ENCODE assay signal across 21 cellular contexts in genomic region chr5:13346401-13346800, GRCh38.
A peak's percentile ranks its signal among the peaks of the same experiment; 100 is the strongest.
DNase-seq lines count a peak whose midpoint lies in the region; ATAC-seq, FAIRE-seq and TF ChIP-seq lines count a peak whose summit lies in the region.
"Had no signal": no experiment of that assay in that cellular context is flagged by ENCODE, and none has a peak within 500 bp of the region (broad histone marks: within the 10 kb centered on the region; RNA-seq: fewer than 3 reads in every experiment).

No MANE protein-coding gene starts in this region.

- no peaks in the 10 kb centered on the region for H3K4me1 ChIP-seq in astrocyte (ENCODE audit: insufficient read depth, low read length)
- H3K4me1 ChIP-seq: BE2C had no signal

- peaks cover 25% of the 10 kb centered on the region for H3K4me1 Mint-ChIP-seq in astrocyte (ENCODE audit: low read depth, unreplicated experiment)
- H3K4me1 Mint-ChIP-seq: CD4-positive, CD25-positive, alpha-beta regulatory T cell; CD8-positive, alpha-beta memory T cell; GM23338 had no signal

- H3K4me3 Mint-ChIP-seq in astrocyte (ENCODE audit: unreplicated experiment) = no peak overlapping the region
- H3K4me3 Mint-ChIP-seq: CD4-positive, CD25-positive, alpha-beta regulatory T cell; CD8-positive, alpha-beta memory T cell; GM23338; HFFc6 had no signal

- H3K4me3 ChIP-seq in astrocyte (ENCODE audit: insufficient read depth, low read depth, low read length) = no peak overlapping the region
- H3K4me3 ChIP-seq: GM23338 had no signal

- H3K79me2 ChIP-seq in astrocyte (ENCODE audit: insufficient read depth, low read length) = no peaks in the 10 kb centered on the region

- no peak overlapping the region for H2AFZ ChIP-seq in astrocyte (ENCODE audit: low read depth, low read length)
- H2AFZ ChIP-seq: GM23338 had no signal

- no peaks in the 10 kb centered on the region for H3K27me3 Mint-ChIP-seq in astrocyte (ENCODE audit: low read depth, unreplicated experiment)
- H3K27me3 Mint-ChIP-seq: CD4-positive, CD25-positive, alpha-beta regulatory T cell; CD8-positive, alpha-beta memory T cell had no signal

- no peaks in the 10 kb centered on the region for H3K27me3 ChIP-seq in astrocyte (ENCODE audit: insufficient read depth, low read length)
- H3K27me3 ChIP-seq: BE2C had no signal

- no peak overlapping the region for H3K9ac ChIP-seq in astrocyte (ENCODE audit: low read length)

- H3K9me3 Mint-ChIP-seq in astrocyte (ENCODE audit: unreplicated experiment) = peaks cover 9% of the 10 kb centered on the region

- no peak for ATAC-seq in GM19452 (IDR thresholded peaks at IDR 0.05; ENCODE audit: unreplicated experiment)
- ATAC-seq: GM23338, HCT116 had no signal

- no peak overlapping the region for H3K27ac Mint-ChIP-seq in astrocyte (ENCODE audit: unreplicated experiment)
- H3K27ac Mint-ChIP-seq: CD4-positive, CD25-positive, alpha-beta regulatory T cell; CD8-positive, alpha-beta memory T cell; GM23338; HFFc6 had no signal

- no peak for FAIRE-seq in astrocyte (lab: Jason Lieb, UNC)
- FAIRE-seq: A204.1, G401.6, GM12891, H54 had no signal

- H4K20me1 ChIP-seq in astrocyte (ENCODE audit: insufficient read depth, low read length) = no peaks in the 10 kb centered on the region

- no peaks in the 10 kb centered on the region for H3K9me3 ChIP-seq in astrocyte (ENCODE audit: insufficient read depth, low read depth, low read length)
- H3K9me3 ChIP-seq: BE2C had no signal

- H3K36me3 Mint-ChIP-seq in astrocyte (ENCODE audit: low read depth, unreplicated experiment) = peaks cover 2% of the 10 kb centered on the region
- H3K36me3 Mint-ChIP-seq: CD4-positive, CD25-positive, alpha-beta regulatory T cell; CD8-positive, alpha-beta memory T cell had no signal

- no peaks in the 10 kb centered on the region for H3K36me3 ChIP-seq in astrocyte (ENCODE audit: insufficient read depth, low read length)
- H3K36me3 ChIP-seq: BE2C had no signal

- H3K27ac ChIP-seq in astrocyte (ENCODE audit: low read depth, low read length) = no peak overlapping the region
- H3K27ac ChIP-seq: HL-60 had no signal

- H3K4me2 ChIP-seq in astrocyte (ENCODE audit: low read length) = no peak overlapping the region
- H3K4me2 ChIP-seq: GM23338 had no signal

- DNase-seq in M059J (ENCODE audit: low read depth) = peak; percentile 51
- peak; percentile 52 for DNase-seq in astrocyte (ENCODE audit: low read depth)
- DNase-seq in glomerular visceral epithelial cell (ENCODE audit: extremely low spot score) = peak; percentile 18
- DNase-seq in NCI-H1105 treated with DMSO at 0.1 percent for 48 hours (lab: John Stamatoyannopoulos, UW) = no peak
- no peak for DNase-seq in DMS 273 treated with DMSO at 0.1 percent for 48 hours (lab: John Stamatoyannopoulos, UW)
- DNase-seq: ACHN; BE2C; C1 segment of cervical spinal cord; CD4-positive, CD25-positive, alpha-beta regulatory T cell; CD8-positive, alpha-beta memory T cell; COR-L47; HFFc6; IMR-90 had no signal

- TF ChIP-seq CTCF in astrocyte (IDR thresholded peaks at IDR 0.05; ENCODE audit: insufficient read depth, low read depth, low read length) = no peak

Comparison
In these comparisons a context has a peak if more than half of its experiments do, and no peak if none do; other contexts are left out.
1. DNase-seq: peak in M059J (single experiment), astrocyte (single experiment) and glomerular visceral epithelial cell (single experiment); none in NCI-H1105 treated with DMSO at 0.1 percent for 48 hours (single experiment) and DMS 273 treated with DMSO at 0.1 percent for 48 hours (single experiment).